ENCODE assay signal across 23 cellular contexts in the genomic region with DNA sequence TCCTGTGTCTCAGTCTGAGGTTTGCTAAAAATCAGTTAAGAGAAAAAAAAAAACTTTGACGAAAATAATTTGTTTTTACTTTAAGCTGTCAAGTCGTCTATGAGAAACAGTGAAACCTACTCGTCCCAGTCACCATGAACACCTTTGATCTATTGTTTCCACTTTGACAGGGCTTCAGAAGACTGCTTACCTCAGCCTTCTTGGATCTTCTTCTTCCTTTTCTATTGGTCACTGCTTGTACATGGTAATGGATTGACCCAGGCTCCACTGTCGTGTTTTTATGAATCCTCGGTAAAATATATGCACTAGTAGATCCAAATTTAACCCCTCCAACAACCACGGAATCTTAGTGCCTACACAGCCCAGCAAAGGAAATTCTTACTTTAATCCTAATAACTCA. TPM values are rescaled to one million over a fixed set of nuclear protein-coding genes. Genes with fewer than 3 reads are reported as not detected.
DNase-seq lines count a peak whose midpoint lies in the region; TF ChIP-seq lines count a peak whose summit lies in the region.
"Had no signal": no experiment of that assay in that cellular context is flagged by ENCODE, and none has a peak within 500 bp of the region (broad histone marks: within the 10 kb centered on the region; RNA-seq: fewer than 3 reads in every experiment).

A gene with protein sequence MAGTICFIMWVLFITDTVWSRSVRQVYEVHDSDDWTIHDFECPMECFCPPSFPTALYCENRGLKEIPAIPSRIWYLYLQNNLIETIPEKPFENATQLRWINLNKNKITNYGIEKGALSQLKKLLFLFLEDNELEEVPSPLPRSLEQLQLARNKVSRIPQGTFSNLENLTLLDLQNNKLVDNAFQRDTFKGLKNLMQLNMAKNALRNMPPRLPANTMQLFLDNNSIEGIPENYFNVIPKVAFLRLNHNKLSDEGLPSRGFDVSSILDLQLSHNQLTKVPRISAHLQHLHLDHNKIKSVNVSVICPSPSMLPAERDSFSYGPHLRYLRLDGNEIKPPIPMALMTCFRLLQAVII (minus strand): TSS at position 254 of the 400 bp plus-strand sequence. CDS start 1,743 bp downstream, outside the sequence.

- TF ChIP-seq CTCF in mesothelial cell of epicardium (IDR thresholded peaks at IDR 0.05; ENCODE audit: unreplicated experiment) (no peak), ascending aorta (IDR thresholded peaks at IDR 0.05) (no peak), osteocyte (IDR thresholded peaks at IDR 0.05) (no peak)

- H3K27me3 ChIP-seq in SJSA1 (replicated peaks), result no peaks in the 10 kb centered on the region
- no peaks in the 10 kb centered on the region for H3K27me3 ChIP-seq in skeletal muscle tissue (ENCODE audit: control insufficient read depth in 3 of 3, insufficient read depth in 3 of 3, low read length in 3 of 3)
- H3K27me3 ChIP-seq in ascending aorta, result no peaks in the 10 kb centered on the region
- H3K27me3 ChIP-seq: BE2C; BLaER1 treated with 17β-estradiol and CSF1 and Interleukin-3, amounts not matched to agents 10 nM and 100 nM had no signal

- H3K36me3 ChIP-seq in SJSA1 (no peaks in the 10 kb centered on the region), skeletal muscle tissue (ENCODE audit: control insufficient read depth in 3 of 3, insufficient read depth in 3 of 3, low read length in 3 of 3) (no peaks in the 10 kb centered on the region), ascending aorta (no peaks in the 10 kb centered on the region)
- H3K36me3 ChIP-seq: BE2C; BLaER1 treated with 17β-estradiol and CSF1 and Interleukin-3, amounts not matched to agents 10 nM and 100 nM; HAP-1 had no signal

- DNase-seq in DMS114 treated with DMSO at 0.1 percent for 48 hours (lab: John Stamatoyannopoulos, UW; ENCODE audit: unreplicated experiment), result peak; percentile 11
- peak; percentile 68 to 89 for DNase-seq in SJSA1 (ENCODE audit: low read depth in 1 of 2, low spot score in 2 of 2)
- DNase-seq in mesothelial cell of epicardium (ENCODE audit: low spot score in 2 of 2, unreplicated experiment in 2 of 2), result no peak
- DNase-seq in ascending aorta (ENCODE audit: low spot score in 2 of 2), result no peak
- no peak for DNase-seq in dermis blood vessel endothelial cell
- no peak for DNase-seq in osteocyte (ENCODE audit: extremely low spot score, unreplicated experiment)
- DNase-seq in activated CD4-positive, alpha-beta T cell treated with anti-CD3 and anti-CD28 coated beads, Interleukin-2, amount 50 U/mL, for 48 hours, result no peak
- DNase-seq: BE2C; Calu3; CD4-positive, alpha-beta T cell; COR-L47; DMS153; DND-41; GDM1; HFFc6 had no signal

- H3K4me1 Mint-ChIP-seq in mesothelial cell of epicardium, result peaks cover 13% of the 10 kb centered on the region
- H3K4me1 Mint-ChIP-seq in osteocyte (ENCODE audit: unreplicated experiment), result peaks cover 16% of the 10 kb centered on the region
- H3K4me1 Mint-ChIP-seq: CD14-positive monocyte, GM23338 had no signal

- peak within 1 kb of the TSS; percentile 34 for H3K27ac Mint-ChIP-seq in mesothelial cell of epicardium
- H3K27ac Mint-ChIP-seq in osteocyte (ENCODE audit: unreplicated experiment), result no peak within 1 kb of the TSS
- H3K27ac Mint-ChIP-seq: CD14-positive monocyte; CD4-positive, alpha-beta T cell; GM23338; HFFc6 had no signal

- no peak within 1 kb of the TSS for H3K4me3 ChIP-seq in SJSA1
- no peak within 1 kb of the TSS for H3K4me3 ChIP-seq in skeletal muscle tissue (ENCODE audit: low read length in 3 of 3)
- no peak within 1 kb of the TSS for H3K4me3 ChIP-seq in ascending aorta
- H3K4me3 ChIP-seq: BLaER1 treated with 17β-estradiol and CSF1 and Interleukin-3, amounts not matched to agents 10 nM and 100 nM; GM12878; GM23338; HAP-1 had no signal

- H3K4me1 ChIP-seq in SJSA1 (replicated peaks), result peaks cover 63% of the 10 kb centered on the region
- H3K4me1 ChIP-seq in skeletal muscle tissue (ENCODE audit: control insufficient read depth in 3 of 3, insufficient read depth in 3 of 3, low read length in 3 of 3), result peaks cover 0 to 5% (median 0%) of the 10 kb centered on the region in 3 donors
- no peaks in the 10 kb centered on the region for H3K4me1 ChIP-seq in ascending aorta
- H3K4me1 ChIP-seq: BE2C; BLaER1 treated with 17β-estradiol and CSF1 and Interleukin-3, amounts not matched to agents 10 nM and 100 nM; HAP-1 had no signal

- H3K4me3 Mint-ChIP-seq in mesothelial cell of epicardium (peak within 1 kb of the TSS; percentile 17), osteocyte (ENCODE audit: unreplicated experiment) (no peak within 1 kb of the TSS)
- H3K4me3 Mint-ChIP-seq: CD14-positive monocyte; CD4-positive, alpha-beta T cell; GM23338; HFFc6 had no signal

- intact Hi-C loops in ascending aorta (cut with DNase I), result no loop called here

- no peak within 1 kb of the TSS for H3K9ac ChIP-seq in skeletal muscle tissue (ENCODE audit: low read depth in 1 of 3, low read length in 3 of 3)
- H3K9ac ChIP-seq: BLaER1 treated with 17β-estradiol and CSF1 and Interleukin-3, amounts not matched to agents 10 nM and 100 nM had no signal

- H3K9me3 ChIP-seq in SJSA1 (replicated peaks), result no peaks in the 10 kb centered on the region
- no peaks in the 10 kb centered on the region for H3K9me3 ChIP-seq in skeletal muscle tissue (ENCODE audit: control insufficient read depth in 3 of 3, low read length in 3 of 3)
- no peaks in the 10 kb centered on the region for H3K9me3 ChIP-seq in ascending aorta
- H3K9me3 ChIP-seq: BE2C; BLaER1 treated with 17β-estradiol and CSF1 and Interleukin-3, amounts not matched to agents 10 nM and 100 nM; HAP-1 had no signal

- H3K36me3 Mint-ChIP-seq in mesothelial cell of epicardium (no peaks in the 10 kb centered on the region), osteocyte (ENCODE audit: unreplicated experiment) (no peaks in the 10 kb centered on the region)
- H3K36me3 Mint-ChIP-seq: CD14-positive monocyte had no signal

- peak within 1 kb of the TSS; percentile 95 for H3K27ac ChIP-seq in SJSA1
- H3K27ac ChIP-seq in skeletal muscle tissue (ENCODE audit: low read depth, low read length), result no peak within 1 kb of the TSS
- H3K27ac ChIP-seq in ascending aorta, result no peak within 1 kb of the TSS
- H3K27ac ChIP-seq: 22Rv1; BLaER1 treated with 17β-estradiol and CSF1 and Interleukin-3, amounts not matched to agents 10 nM and 100 nM had no signal

- no peaks in the 10 kb centered on the region for H3K27me3 Mint-ChIP-seq in mesothelial cell of epicardium (ENCODE audit: low read depth)
- H3K27me3 Mint-ChIP-seq in osteocyte (ENCODE audit: unreplicated experiment), result no peaks in the 10 kb centered on the region
- H3K27me3 Mint-ChIP-seq: CD4-positive, alpha-beta T cell had no signal

- peaks cover 4% of the 10 kb centered on the region for H3K9me3 Mint-ChIP-seq in mesothelial cell of epicardium
- H3K9me3 Mint-ChIP-seq in osteocyte (ENCODE audit: unreplicated experiment), result peaks cover 4% of the 10 kb centered on the region
- H3K9me3 Mint-ChIP-seq: CD14-positive monocyte; CD4-positive, alpha-beta T cell; GM23338; HFFc6 had no signal

RNA-seq across cellular contexts. Expression of the gene that starts here (rescaled TPM):
- total RNA-seq in SJSA1 (2014; rRNA removed; shearing (Covaris generic)), result 41.1 and 72.5 TPM in 2 replicates
- total RNA-seq in mesothelial cell of epicardium (0.09 TPM in 1 of 3 replicates, not detected in the others), skeletal muscle tissue (56.4 TPM), ascending aorta (not detected), dermis blood vessel endothelial cell (not detected in 2 replicates), osteocyte (not detected in 2 replicates)
- total RNA-seq: Calu3; CD4-positive, alpha-beta T cell; GM12878; GM23338; H4; HFFc6 had no signal

Comparison
In these comparisons a context has a peak if more than half of its experiments do, and no peak if none do; other contexts are left out.
1. RNA of the gene that starts here (total RNA-seq): 41.1 to 72.5 TPM in SJSA1 and 56.4 TPM in skeletal muscle tissue (single experiment); 0.09 TPM in mesothelial cell of epicardium, not detected in ascending aorta (single experiment), not detected in dermis blood vessel endothelial cell and not detected in osteocyte; every median in the first group is over 10 times any median in the second.
2. DNase-seq: peak in DMS114 treated with DMSO at 0.1 percent for 48 hours (single experiment) and SJSA1 (2 of 2); none in mesothelial cell of epicardium (0 of 2), ascending aorta (0 of 2), dermis blood vessel endothelial cell (single experiment), osteocyte (single experiment) and activated CD4-positive, alpha-beta T cell treated with anti-CD3 and anti-CD28 coated beads, Interleukin-2, amount 50 U/mL, for 48 hours (0 of 2).